Comparison of ENCODE assay signal across 8 cellular contexts in genomic region chr17:82351713-82352488, GRCh38. TPM values are rescaled to one million over a fixed set of nuclear protein-coding genes. Genes with fewer than 3 reads are reported as not detected.
DNase-seq lines count a peak whose midpoint lies in the region; ATAC-seq and TF ChIP-seq lines count a peak whose summit lies in the region.

No MANE protein-coding gene starts in this region.

- ATAC-seq in GM19467 (IDR thresholded peaks at IDR 0.05; ENCODE audit: unreplicated experiment) (peak; percentile 38), left ventricle myocardium superior (peak; percentile 88), GM21529 (IDR thresholded peaks at IDR 0.05; ENCODE audit: unreplicated experiment) (no peak)

- no peaks in the 10 kb centered on the region for H3K36me3 ChIP-seq in BE2C

- H3K9me3 ChIP-seq in BE2C = no peaks in the 10 kb centered on the region

- DNase-seq in BE2C = peak; percentile 92
- peak; percentile 74 for DNase-seq in NCI-H128 (lab: John Stamatoyannopoulos, UW; ENCODE audit: unreplicated experiment)
- DNase-seq in T-helper 1 cell = peak; percentile 51 to 84 (median 74)
- peak; percentile 85 for DNase-seq in amniotic epithelial cell (ENCODE audit: low read depth)
- peak; percentile 87 for DNase-seq in left ventricle myocardium superior
- DNase-seq in retinal pigment epithelial cell (ENCODE audit: low read depth) = peak; percentile 54

- no peak overlapping the region for H3K4me3 ChIP-seq in BE2C (ENCODE audit: low read depth, low read length)
- H3K4me3 ChIP-seq in retinal pigment epithelial cell (ENCODE audit: low read length) = no peak overlapping the region

- intact Hi-C loops in left ventricle myocardium superior (cut with micrococcal nuclease) = loop anchor here (10.0 kb wide), 1 partner anchor 53 kb away; no protein-coding TSS in a partner anchor

- TF ChIP-seq CTCF in BE2C (IDR thresholded peaks at IDR 0.05; ENCODE audit: low read depth, low read length) (peak; percentile 97), retinal pigment epithelial cell (conservative IDR thresholded peaks at IDR 0.05; ENCODE audit: low read depth, low read length) (peak; percentile 90)

- no peaks in the 10 kb centered on the region for H3K27me3 ChIP-seq in BE2C

- peaks cover 6% of the 10 kb centered on the region for H3K4me1 ChIP-seq in BE2C

RNA-seq across cellular contexts. Expression of gene TEX19, which starts 7.1 kb away (rescaled TPM):
- polyA plus RNA-seq in BE2C (2012; ENCODE audit: insufficient read depth, insufficient read length, low read depth) = not detected
- total RNA-seq in left ventricle myocardium superior = not detected

RNA-seq across cellular contexts. Expression of gene SECTM1, which starts 18.3 kb away (rescaled TPM):
- polyA plus RNA-seq in BE2C (2012; ENCODE audit: insufficient read depth, insufficient read length, low read depth) = 0.42 TPM
- total RNA-seq in left ventricle myocardium superior = 5.5 TPM

RNA-seq across cellular contexts. Expression of gene UTS2R, which starts 19.7 kb away (rescaled TPM):
- 0.65 TPM for polyA plus RNA-seq in BE2C (2012; ENCODE audit: insufficient read depth, insufficient read length, low read depth)
- total RNA-seq in left ventricle myocardium superior = 2.1 TPM

RNA-seq across cellular contexts. Expression of gene CD7, which starts 34.5 kb away (rescaled TPM):
- polyA plus RNA-seq in BE2C (2012; ENCODE audit: insufficient read depth, insufficient read length, low read depth) = 0.46 TPM
- 0.64 TPM for total RNA-seq in left ventricle myocardium superior
